8 cellular contexts compared by ENCODE assay signal in genomic region chr3:23078735-23079134, GRCh38.
"Had no signal": no experiment of that assay in that cellular context is flagged by ENCODE, and none has a peak within 500 bp of the region (broad histone marks: within the 10 kb centered on the region; RNA-seq: fewer than 3 reads in every experiment).

No MANE protein-coding gene starts in this region.

- H3K9me3 Mint-ChIP-seq: HFFc6 had no signal

- H3K4me3 ChIP-seq: HAP-1, K562 had no signal

- H3K4me3 Mint-ChIP-seq: HFFc6 had no signal

- ATAC-seq: HCT116, K562 had no signal

- H3K36me3 ChIP-seq: HAP-1 had no signal

- DNase-seq: GOT3, HFFc6, IMR-90, KG1 had no signal

- H3K27ac Mint-ChIP-seq: HFFc6 had no signal

- H3K27ac ChIP-seq: HL-60 had no signal

- H3K9me3 ChIP-seq: HAP-1 had no signal
